9 cellular contexts compared by ENCODE assay signal in genomic region chr14:21524575-21525518, GRCh38. TPM values are rescaled to one million over a fixed set of nuclear protein-coding genes. Genes with fewer than 3 reads are reported as not detected.
DNase-seq lines count a peak whose midpoint lies in the region; ATAC-seq and TF ChIP-seq lines count a peak whose summit lies in the region.
"Had no signal": no experiment of that assay in that cellular context is flagged by ENCODE, and none has a peak within 500 bp of the region (broad histone marks: within the 10 kb centered on the region; RNA-seq: fewer than 3 reads in every experiment).

No MANE protein-coding gene starts in this region.

- no peaks in the 10 kb centered on the region for H3F3A ChIP-seq in PC-3 (ENCODE audit: low read length, unreplicated experiment)

- H3K9ac ChIP-seq in PC-3 (ENCODE audit: low read length) = no peak overlapping the region

- H3K4me3 Mint-ChIP-seq in CD4-positive, alpha-beta memory T cell = peak overlapping the region; percentile 81 to 90 (median 84)
- peak overlapping the region; percentile 86 for H3K4me3 Mint-ChIP-seq in osteocyte (ENCODE audit: unreplicated experiment)

- H3K36me3 Mint-ChIP-seq in CD4-positive, alpha-beta memory T cell = no peaks in the 10 kb centered on the region
- H3K36me3 Mint-ChIP-seq in osteocyte (ENCODE audit: unreplicated experiment) = peaks cover 16% of the 10 kb centered on the region

- peak overlapping the region in 5 of 7 donors; percentile 21 to 82 (median 35) for H3K27ac Mint-ChIP-seq in CD4-positive, alpha-beta memory T cell
- H3K27ac Mint-ChIP-seq in osteocyte (ENCODE audit: unreplicated experiment) = no peak overlapping the region

- H3K4me3 ChIP-seq in CD4-positive, alpha-beta memory T cell (ENCODE audit: low read length in 2 of 2) = no peak overlapping the region
- H3K4me3 ChIP-seq in PC-3 (ENCODE audit: low read length) (peak overlapping the region; percentile 85; the same call in 1 of the 2 replicates), epithelial cell of proximal tubule (ENCODE audit: low read depth, low read length) (peak overlapping the region; percentile 66)

- no peak overlapping the region for H3K27ac ChIP-seq in CD4-positive, alpha-beta memory T cell (ENCODE audit: low read depth, low read length)
- H3K27ac ChIP-seq in PC-3 (ENCODE audit: low read length) = no peak overlapping the region

- H3K4me1 ChIP-seq in CD4-positive, alpha-beta memory T cell (ENCODE audit: insufficient read depth, low read length) = peaks cover 15% of the 10 kb centered on the region
- H3K4me1 ChIP-seq in PC-3 (ENCODE audit: insufficient read depth, low read length) = peaks cover 20% of the 10 kb centered on the region

- no peaks in the 10 kb centered on the region for H3K9me2 ChIP-seq in PC-3 (replicated peaks; ENCODE audit: low read length)

- POLR2A ChIA-PET in CD4-positive, alpha-beta memory T cell (lab: Charles Lee; ENCODE audit: partially characterized antibody) = interaction anchor here (5.2 kb wide), 1 partner anchor 14 kb away, joined by 55 read pairs; the partner anchor contains the start of gene METTL3
- POLR2A ChIA-PET in PC-3 (lab: Charles Lee; ENCODE audit: unreplicated experiment) = no interaction called here

- intact Hi-C loops in CD4-positive, alpha-beta memory T cell (cut with micrococcal nuclease) = no loop called here
- intact Hi-C loops in PC-3 (cut with micrococcal nuclease) = no loop called here

- no peak for TF ChIP-seq CTCF in PC-3 (conservative IDR thresholded peaks at IDR 0.05; ENCODE audit: low read depth, low read length)
- TF ChIP-seq CTCF in epithelial cell of proximal tubule (conservative IDR thresholded peaks at IDR 0.05; ENCODE audit: low read depth, low read length) = no peak
- TF ChIP-seq CTCF in osteocyte (IDR thresholded peaks at IDR 0.05) = no peak

- no peaks in the 10 kb centered on the region for H3K27me3 ChIP-seq in CD4-positive, alpha-beta memory T cell (ENCODE audit: insufficient read depth, low read length)
- no peaks in the 10 kb centered on the region for H3K27me3 ChIP-seq in PC-3 (ENCODE audit: low read length)

- no peaks in the 10 kb centered on the region for H3K27me3 Mint-ChIP-seq in CD4-positive, alpha-beta memory T cell
- peaks cover 13% of the 10 kb centered on the region for H3K27me3 Mint-ChIP-seq in osteocyte (ENCODE audit: unreplicated experiment)

- no peak for ATAC-seq in PC-3
- no peak for ATAC-seq in GM18519 (IDR thresholded peaks at IDR 0.05; ENCODE audit: low FRiP score, unreplicated experiment)
- no peak for ATAC-seq in GM19452 (IDR thresholded peaks at IDR 0.05; ENCODE audit: unreplicated experiment)

- CTCF ChIA-PET in CD4-positive, alpha-beta memory T cell (lab: Charles Lee; ENCODE audit: partially characterized antibody) = interaction anchor here (1.0 to 4.9 kb wide), 3 partner anchors 8 to 47 kb away, joined by 4 to 24 read pairs (median 4); no protein-coding TSS in a partner anchor
- CTCF ChIA-PET in PC-3 (lab: Charles Lee) = no interaction called here

- H3K36me3 ChIP-seq in CD4-positive, alpha-beta memory T cell (ENCODE audit: insufficient read depth, low read length) = no peaks in the 10 kb centered on the region
- H3K36me3 ChIP-seq in PC-3 (ENCODE audit: low read depth, low read length) = no peaks in the 10 kb centered on the region

- no peaks in the 10 kb centered on the region for H3K9me3 Mint-ChIP-seq in CD4-positive, alpha-beta memory T cell
- H3K9me3 Mint-ChIP-seq in osteocyte (ENCODE audit: unreplicated experiment) = no peaks in the 10 kb centered on the region

- H2AFZ ChIP-seq in PC-3 (ENCODE audit: low read length) = no peak overlapping the region

- H4K20me1 ChIP-seq in PC-3 (ENCODE audit: low read length) = no peaks in the 10 kb centered on the region

- DNase-seq in CD4-positive, alpha-beta memory T cell = no peak
- DNase-seq in PC-3 (no peak), epithelial cell of proximal tubule (ENCODE audit: low read depth) (no peak), osteocyte (ENCODE audit: extremely low spot score, unreplicated experiment) (no peak), Kasumi-1 (lab: John Stamatoyannopoulos, UW) (no peak), NCI-H2171 (lab: John Stamatoyannopoulos, UW) (no peak)
- DNase-seq: NCI-H187 had no signal

- BruUV-seq in PC-3 (replicated peaks; lab: Mats Ljungman, UMichigan) = no TSS peak

- H3K9me3 ChIP-seq in CD4-positive, alpha-beta memory T cell (ENCODE audit: control insufficient read depth in 1 of 2, low read length in 2 of 2) = no peaks in the 10 kb centered on the region
- H3K9me3 ChIP-seq in PC-3 (ENCODE audit: low read length) = no peaks in the 10 kb centered on the region

- no peaks in the 10 kb centered on the region for H3K79me2 ChIP-seq in PC-3 (ENCODE audit: low read length)

- peak overlapping the region; percentile 90; the same call in 1 of the 2 replicates for H3K4me2 ChIP-seq in PC-3 (ENCODE audit: low read length)

- H3K4me1 Mint-ChIP-seq in CD4-positive, alpha-beta memory T cell = peaks cover 7 to 20% (median 11%) of the 10 kb centered on the region in 4 donors
- peaks cover 12% of the 10 kb centered on the region for H3K4me1 Mint-ChIP-seq in osteocyte (ENCODE audit: unreplicated experiment)

RNA-seq across cellular contexts. Expression of gene SALL2, which starts 1.3 kb away (rescaled TPM):
- total RNA-seq in CD4-positive, alpha-beta memory T cell = 1 to 10 TPM; 6.5 to 6.6 TPM
- polyA plus RNA-seq in CD4-positive, alpha-beta memory T cell = 1 to 10 TPM in 1 of 2 donors, under 1 TPM in 1; 0.42 to 2.7 TPM
- total RNA-seq in PC-3 (2014; rRNA removed) = 4.1 and 6.0 TPM in 2 replicates
- 12.1 and 29.7 TPM in 2 replicates for total RNA-seq in epithelial cell of proximal tubule
- total RNA-seq in osteocyte = 22.7 and 28.1 TPM in 2 replicates

RNA-seq across cellular contexts. Expression of gene METTL3, which starts 13.7 kb away (rescaled TPM):
- total RNA-seq in CD4-positive, alpha-beta memory T cell = 10 to 100 TPM; 93.4 to 98.9 TPM
- 10 to 100 TPM; 20.1 to 27.7 TPM for polyA plus RNA-seq in CD4-positive, alpha-beta memory T cell
- total RNA-seq in PC-3 (2014; rRNA removed) (47.6 and 57.1 TPM in 2 replicates), epithelial cell of proximal tubule (78.9 and 81.7 TPM in 2 replicates), osteocyte (42.9 and 43.9 TPM in 2 replicates)

RNA-seq across cellular contexts. Expression of gene TOX4, which starts 47.9 kb away (rescaled TPM):
- 10 to 100 TPM; 83.6 to 86.0 TPM for total RNA-seq in CD4-positive, alpha-beta memory T cell
- 10 to 100 TPM; 81.8 to 86.2 TPM for polyA plus RNA-seq in CD4-positive, alpha-beta memory T cell
- 26.7 and 38.5 TPM in 2 replicates for total RNA-seq in PC-3 (2014; rRNA removed)
- 28.2 and 28.8 TPM in 2 replicates for total RNA-seq in epithelial cell of proximal tubule
- 78.8 and 80.9 TPM in 2 replicates for total RNA-seq in osteocyte

RNA-seq across cellular contexts. Expression of gene RAB2B, which starts 48.1 kb away (rescaled TPM):
- 10 to 100 TPM; 29.3 to 30.4 TPM for total RNA-seq in CD4-positive, alpha-beta memory T cell
- polyA plus RNA-seq in CD4-positive, alpha-beta memory T cell = 10 to 100 TPM in 1 of 2 donors, 1 to 10 TPM in 1; 8.3 to 14.9 TPM
- total RNA-seq in PC-3 (2014; rRNA removed) = 11.7 and 26.8 TPM in 2 replicates
- 11.7 and 13.2 TPM in 2 replicates for total RNA-seq in epithelial cell of proximal tubule
- total RNA-seq in osteocyte = 35.5 and 38.7 TPM in 2 replicates

RNA-seq across cellular contexts. Expression of gene OR10G3, which starts 55.0 kb away (rescaled TPM):
- total RNA-seq in CD4-positive, alpha-beta memory T cell = not detected
- polyA plus RNA-seq in CD4-positive, alpha-beta memory T cell = not detected
- not detected in 2 replicates for total RNA-seq in PC-3 (2014; rRNA removed)
- not detected in 2 replicates for total RNA-seq in epithelial cell of proximal tubule
- total RNA-seq in osteocyte = not detected in 2 replicates

Comparison
In these comparisons a context has a peak if more than half of its experiments do, and no peak if none do; other contexts are left out.
1. H3K4me3 ChIP-seq: peak in PC-3 (single experiment) and epithelial cell of proximal tubule (single experiment); none in CD4-positive, alpha-beta memory T cell (0 of 2).